Comparison of ENCODE assay signal across 10 cellular contexts in the genomic region with DNA sequence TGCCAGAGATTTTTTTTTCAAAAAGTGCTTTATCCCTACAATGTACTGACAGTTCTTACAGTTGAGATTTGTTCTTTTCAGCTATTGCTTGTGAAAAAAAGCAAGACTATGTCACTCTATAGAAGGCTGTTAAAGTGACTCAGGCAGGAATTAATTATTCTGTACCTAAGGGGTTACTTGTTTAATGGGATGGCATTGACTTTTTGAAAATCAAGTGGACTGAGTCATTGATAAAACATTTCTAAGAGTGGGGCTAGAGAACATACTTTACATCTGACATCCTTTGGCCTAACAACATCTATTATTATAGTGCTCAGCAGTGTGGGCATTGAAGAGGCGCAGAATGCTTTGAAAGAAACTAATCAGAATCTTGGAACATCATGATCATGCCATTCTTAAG. TPM values are rescaled to one million over a fixed set of nuclear protein-coding genes. Genes with fewer than 3 reads are reported as not detected.
DNase-seq lines count a peak whose midpoint lies in the region; ATAC-seq and TF ChIP-seq lines count a peak whose summit lies in the region.
"Had no signal": no experiment of that assay in that cellular context is flagged by ENCODE, and none has a peak within 500 bp of the region (broad histone marks: within the 10 kb centered on the region; RNA-seq: fewer than 3 reads in every experiment).

No MANE protein-coding gene starts in this region.

- H3K79me2 ChIP-seq in PC-9 (ENCODE audit: low read depth): no peaks in the 10 kb centered on the region

- H3K27ac ChIP-seq in RWPE2 (ENCODE audit: poor library complexity, severe bottlenecking) (peak overlapping the region; percentile 7), PC-9 (no peak overlapping the region)
- H3K27ac ChIP-seq: HL-60 had no signal

- H3K4me1 ChIP-seq in RWPE2 (ENCODE audit: insufficient read depth, poor library complexity, severe bottlenecking) (no peaks in the 10 kb centered on the region), PC-9 (replicated peaks; ENCODE audit: insufficient read depth) (no peaks in the 10 kb centered on the region)

- H3K36me3 ChIP-seq in RWPE2 (ENCODE audit: low read depth) (peaks cover 81% of the 10 kb centered on the region), PC-9 (ENCODE audit: low read depth) (peaks cover 3% of the 10 kb centered on the region; the same call in 1 of the 2 replicates)

- POLR2A ChIA-PET in PC-9 (lab: Charles Lee; ENCODE audit: unreplicated experiment): no interaction called here

- ATAC-seq in RWPE2 (ENCODE audit: low read depth): peak; percentile 55

- peaks cover 17% of the 10 kb centered on the region; the same call in 1 of the 2 replicates for H3F3A ChIP-seq in PC-9 (ENCODE audit: insufficient read depth, low read depth)

- intact Hi-C loops in PC-9 (cut with micrococcal nuclease; ENCODE audit: unreplicated experiment): loop anchor here (10.0 kb wide), 1 partner anchor 72 kb away; no protein-coding TSS in a partner anchor

- H2AFZ ChIP-seq in PC-9: no peak overlapping the region

- CTCF ChIA-PET in PC-9 (lab: Charles Lee): no interaction called here

- no peak for TF ChIP-seq CTCF in RWPE2 (IDR thresholded peaks at IDR 0.05; ENCODE audit: poor library complexity, severe bottlenecking)
- no peak for TF ChIP-seq CTCF in PC-9 (conservative IDR thresholded peaks at IDR 0.05)

- no peaks in the 10 kb centered on the region for H3K9me3 ChIP-seq in RWPE2 (ENCODE audit: severe bottlenecking)
- no peaks in the 10 kb centered on the region for H3K9me3 ChIP-seq in PC-9 (ENCODE audit: insufficient read depth, low read depth)

- H3K27me3 ChIP-seq in RWPE2 (ENCODE audit: insufficient read depth, poor library complexity, severe bottlenecking) (no peaks in the 10 kb centered on the region), PC-9 (ENCODE audit: insufficient read depth, low read depth) (no peaks in the 10 kb centered on the region)

- no peaks in the 10 kb centered on the region for H4K20me1 ChIP-seq in PC-9 (ENCODE audit: insufficient read depth)

- no peak overlapping the region for H3K4me2 ChIP-seq in PC-9

- H3K4me3 ChIP-seq in RWPE2 (ENCODE audit: severe bottlenecking) (no peak overlapping the region), PC-9 (no peak overlapping the region)

- BruUV-seq in PC-9 (replicated peaks; lab: Mats Ljungman, UMichigan): no TSS peak

- DNase-seq in EL: peak; percentile 84
- DNase-seq in RWPE2 (ENCODE audit: low spot score): no peak
- DNase-seq in fibroblast of gingiva (ENCODE audit: low read depth): peak; percentile 43
- peak; percentile 93 for DNase-seq in renal cortical epithelial cell (ENCODE audit: low read depth)
- DNase-seq in activated effector memory CD4-positive, alpha-beta T cell treated with Interleukin-2 at 50 U/mL for 16 hours: no peak
- DNase-seq in NCI-H526 treated with DMSO at 0.1 percent for 48 hours (lab: John Stamatoyannopoulos, UW): no peak
- DNase-seq in PC-9: no peak
- DNase-seq in hippocampal formation (lab: John Stamatoyannopoulos, UW): no peak
- DNase-seq: NCI-H510A treated with DMSO at 0.1 percent for 48 hours had no signal

- H3K9me2 ChIP-seq in PC-9 (ENCODE audit: insufficient read depth): no peaks in the 10 kb centered on the region

RNA-seq across cellular contexts. Expression of a gene that starts 34.3 kb away (rescaled TPM):
- total RNA-seq in renal cortical epithelial cell: 33.3 and 44.5 TPM in 2 replicates
- total RNA-seq in PC-9 (2021): 46.6 and 53.7 TPM in 2 replicates

RNA-seq across cellular contexts. Expression of a gene that starts 45.1 kb away (rescaled TPM):
- total RNA-seq in renal cortical epithelial cell (4.5 and 14.9 TPM in 2 replicates), PC-9 (2021) (22.5 and 32.4 TPM in 2 replicates)

RNA-seq across cellular contexts. Expression of a gene that starts 46.4 kb away (rescaled TPM):
- 212 and 245 TPM in 2 replicates for total RNA-seq in renal cortical epithelial cell
- total RNA-seq in PC-9 (2021): 66.5 and 71.6 TPM in 2 replicates

RNA-seq across cellular contexts. Expression of a gene that starts 59.2 kb away (rescaled TPM):
- total RNA-seq in renal cortical epithelial cell (47.1 and 52.7 TPM in 2 replicates), PC-9 (2021) (25.1 and 27.5 TPM in 2 replicates)

Comparison
In these comparisons a context has a peak if more than half of its experiments do, and no peak if none do; other contexts are left out.
1. DNase-seq: peak in EL (single experiment), fibroblast of gingiva (single experiment) and renal cortical epithelial cell (single experiment); none in RWPE2 (single experiment), activated effector memory CD4-positive, alpha-beta T cell treated with Interleukin-2 at 50 U/mL for 16 hours (single experiment), NCI-H526 treated with DMSO at 0.1 percent for 48 hours (single experiment), PC-9 (0 of 2) and hippocampal formation (0 of 2).